Comparison of ENCODE assay signal across 8 cellular contexts in genomic region chr2:119367472-119368099, GRCh38. TPM values are rescaled to one million over a fixed set of nuclear protein-coding genes. Genes with fewer than 3 reads are reported as not detected.
DNase-seq lines count a peak whose midpoint lies in the region; ATAC-seq and TF ChIP-seq lines count a peak whose summit lies in the region.

No MANE protein-coding gene starts in this region.

- H3K4me3 Mint-ChIP-seq in type B pancreatic cell, result peak overlapping the region; percentile 100

- peaks cover 9% of the 10 kb centered on the region for H3K79me1 ChIP-seq in neuronal stem cell (ENCODE audit: low read depth, low read length)

- peak overlapping the region; percentile 30 for H3K27ac ChIP-seq in foreskin keratinocyte
- peak overlapping the region; percentile 73 for H3K27ac ChIP-seq in neuronal stem cell (replicated peaks; ENCODE audit: low read length)

- no peak overlapping the region for H3K4ac ChIP-seq in neuronal stem cell (ENCODE audit: low read length)

- no peak overlapping the region for H2BK120ac ChIP-seq in neuronal stem cell (ENCODE audit: low read depth, low read length)

- H3K36me3 ChIP-seq in neuronal stem cell (replicated peaks in 1 of 2; ENCODE audit: control insufficient read depth in 2 of 2, insufficient read depth in 2 of 2, low read length in 2 of 2), result peaks cover 33 to 47% of the 10 kb centered on the region in 2 donors

- H3K23ac ChIP-seq in neuronal stem cell (ENCODE audit: low read depth, low read length, poor library complexity), result no peak overlapping the region

- peaks cover 31% of the 10 kb centered on the region for H3K36me3 Mint-ChIP-seq in type B pancreatic cell

- H3K4me2 ChIP-seq in neuronal stem cell (ENCODE audit: insufficient read depth, low read length, poor library complexity, severe bottlenecking), result peak overlapping the region; percentile 71

- TF ChIP-seq CTCF in foreskin keratinocyte (conservative IDR thresholded peaks at IDR 0.05), result no peak
- TF ChIP-seq CTCF in type B pancreatic cell (conservative IDR thresholded peaks at IDR 0.05), result no peak

- H2BK5ac ChIP-seq in neuronal stem cell (ENCODE audit: low read length), result peak overlapping the region; percentile 91

- no peak overlapping the region for H3K14ac ChIP-seq in neuronal stem cell (ENCODE audit: low read length)

- no peak overlapping the region for H4K8ac ChIP-seq in neuronal stem cell (ENCODE audit: low read depth, low read length)

- ATAC-seq in HG02840 (IDR thresholded peaks at IDR 0.05; ENCODE audit: low FRiP score, unreplicated experiment) (peak; percentile 29), foreskin keratinocyte (peak; percentile 20)

- no CpG with 5 or more reads among the region's 32 CpGs for WGBS in neuronal stem cell (ENCODE audit: extremely low coverage in 2 of 2, insufficient read length in 2 of 2, insufficient replicate concordance in 1 of 2), 2 donors

- peak overlapping the region; percentile 94 for H3K18ac ChIP-seq in neuronal stem cell (ENCODE audit: low read length)

- H2BK12ac ChIP-seq in neuronal stem cell (ENCODE audit: low read length), result no peak overlapping the region

- H3K4me1 ChIP-seq in foreskin keratinocyte, result peaks cover 11% of the 10 kb centered on the region
- H3K4me1 ChIP-seq in neuronal stem cell (ENCODE audit: control insufficient read depth in 2 of 2, insufficient read depth in 1 of 2, low read depth in 1 of 2, low read length in 2 of 2), result peaks cover 8 to 9% of the 10 kb centered on the region in 2 donors

- peaks cover 20% of the 10 kb centered on the region for H3K4me1 Mint-ChIP-seq in type B pancreatic cell (ENCODE audit: unreplicated experiment)

- no peaks in the 10 kb centered on the region for H3K27me3 Mint-ChIP-seq in type B pancreatic cell

- H3K4me3 ChIP-seq in neuronal stem cell (ENCODE audit: low read length in 2 of 2), result peak overlapping the region; percentile 85 to 90

- peak overlapping the region; percentile 92 for H3K27ac Mint-ChIP-seq in type B pancreatic cell

- H3K9me3 ChIP-seq in neuronal stem cell (replicated peaks in 1 of 2; ENCODE audit: control insufficient read depth in 2 of 2, insufficient read depth in 1 of 2, low read depth in 1 of 2, low read length in 2 of 2), result peaks cover 0 to 2% of the 10 kb centered on the region in 2 donors

- H4K91ac ChIP-seq in neuronal stem cell (ENCODE audit: low read depth, low read length, poor library complexity), result no peak overlapping the region

- H2AK5ac ChIP-seq in neuronal stem cell (ENCODE audit: low read depth, low read length), result peak overlapping the region; percentile 11

- H3K27me3 ChIP-seq in foreskin keratinocyte (no peaks in the 10 kb centered on the region), neuronal stem cell (ENCODE audit: control insufficient read depth in 3 of 3, insufficient read depth in 3 of 3, low read depth in 1 of 3, low read length in 3 of 3) (no peaks in the 10 kb centered on the region)

- H3K9me3 Mint-ChIP-seq in type B pancreatic cell, result no peaks in the 10 kb centered on the region

- DNase-seq in NCI-H1694 (lab: John Stamatoyannopoulos, UW) (peak; percentile 11), NCI-H1694 treated with DMSO at 0.1 percent for 48 hours (lab: John Stamatoyannopoulos, UW) (no peak), NOMO-1 treated with DMSO at 0.1 percent for 48 hours (lab: John Stamatoyannopoulos, UW; ENCODE audit: unreplicated experiment) (peak; percentile 42), foreskin keratinocyte (no peak), neuronal stem cell (ENCODE audit: low spot score) (peak; percentile 47), type B pancreatic cell (ENCODE audit: extremely low spot score, unreplicated experiment) (no peak)
- peak; percentile 25 for DNase-seq in activated T-helper 9 cell treated with anti-CD3 and anti-CD28 coated beads, Interleukin-2, amount 50 U/mL, for 16 hours (ENCODE audit: low read depth)

- H2BK15ac ChIP-seq in neuronal stem cell (ENCODE audit: low read length), result no peak overlapping the region

- H3K9ac ChIP-seq in neuronal stem cell (ENCODE audit: low read depth, low read length, poor library complexity), result peak overlapping the region; percentile 94

- peak overlapping the region; percentile 94 for H2AFZ ChIP-seq in neuronal stem cell (ENCODE audit: low read length)

RNA-seq across cellular contexts. Expression of gene DBI, which starts 0.8 kb away (rescaled TPM):
- total RNA-seq in foreskin keratinocyte (457 and 495 TPM in 2 replicates), type B pancreatic cell (ENCODE audit: low replicate concordance) (125 and 231 TPM in 2 replicates)
- polyA plus RNA-seq in foreskin keratinocyte, result 771 and 820 TPM in 2 replicates
- polyA plus RNA-seq in neuronal stem cell (2013, experiment 1 of 2), result 678 TPM
- 678 TPM for polyA plus RNA-seq in neuronal stem cell (2013, experiment 2 of 2)

RNA-seq across cellular contexts. Expression of gene C2orf76, which starts 1.0 kb away (rescaled TPM):
- 6.8 and 6.9 TPM in 2 replicates for total RNA-seq in foreskin keratinocyte
- 9.2 and 10.9 TPM in 2 replicates for polyA plus RNA-seq in foreskin keratinocyte
- polyA plus RNA-seq in neuronal stem cell (2013, experiment 1 of 2), result 20.8 TPM
- 21.6 TPM for polyA plus RNA-seq in neuronal stem cell (2013, experiment 2 of 2)
- 10.8 and 11.7 TPM in 2 replicates for total RNA-seq in type B pancreatic cell (ENCODE audit: low replicate concordance)

Comparison
In these comparisons a context has a peak if more than half of its experiments do, and no peak if none do; other contexts are left out.
1. DNase-seq: peak in NCI-H1694 (single experiment), NOMO-1 treated with DMSO at 0.1 percent for 48 hours (single experiment), activated T-helper 9 cell treated with anti-CD3 and anti-CD28 coated beads, Interleukin-2, amount 50 U/mL, for 16 hours (single experiment) and neuronal stem cell (single experiment); none in NCI-H1694 treated with DMSO at 0.1 percent for 48 hours (single experiment), foreskin keratinocyte (0 of 2) and type B pancreatic cell (single experiment).